1 cellular context compared by ENCODE assay signal in the genomic region with DNA sequence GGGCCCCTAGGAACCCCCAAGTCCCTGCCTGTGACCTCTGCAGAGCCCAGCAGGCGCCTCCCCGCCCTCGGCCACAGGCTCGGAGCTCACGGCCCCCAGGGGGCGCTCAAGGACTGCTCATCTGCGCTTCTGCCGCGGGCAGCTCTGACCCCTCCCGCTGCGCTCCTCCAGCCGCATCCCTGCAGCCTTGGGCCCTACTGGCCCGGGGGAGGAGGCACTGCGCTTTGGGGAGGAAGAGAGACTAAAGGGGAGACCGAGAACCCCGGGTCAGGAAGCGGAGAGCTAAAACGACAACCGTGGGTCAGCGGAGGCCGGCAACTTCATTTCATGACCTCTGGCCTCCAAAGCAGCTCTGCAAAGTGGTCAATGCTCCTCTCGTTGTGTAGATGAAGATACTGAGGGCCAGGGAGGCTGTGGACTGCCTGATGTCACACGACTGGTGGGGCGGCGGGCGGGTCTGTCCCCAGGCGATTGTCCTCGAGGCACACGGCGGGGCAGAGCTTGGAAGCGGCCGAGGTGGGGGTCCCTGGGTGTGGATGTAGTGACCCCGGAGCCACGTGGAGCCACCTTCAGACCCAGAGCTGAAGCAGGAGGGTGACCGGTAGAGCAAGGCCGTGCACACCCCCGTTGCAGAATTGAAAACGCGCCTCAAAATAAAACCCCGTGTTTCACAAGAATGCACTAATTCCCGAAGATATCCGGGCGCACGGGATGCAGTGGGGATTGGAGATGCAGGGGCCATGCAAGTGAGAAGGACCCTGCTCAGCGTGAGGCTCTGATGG.
TF ChIP-seq lines count a peak whose summit lies in the region.

No MANE protein-coding gene starts in this region.

TF ChIP-seq in GM23338, 12 proteins besides CTCF, POLR2A, EP300 and RAD21:
- TF ChIP-seq, protein P1, sequence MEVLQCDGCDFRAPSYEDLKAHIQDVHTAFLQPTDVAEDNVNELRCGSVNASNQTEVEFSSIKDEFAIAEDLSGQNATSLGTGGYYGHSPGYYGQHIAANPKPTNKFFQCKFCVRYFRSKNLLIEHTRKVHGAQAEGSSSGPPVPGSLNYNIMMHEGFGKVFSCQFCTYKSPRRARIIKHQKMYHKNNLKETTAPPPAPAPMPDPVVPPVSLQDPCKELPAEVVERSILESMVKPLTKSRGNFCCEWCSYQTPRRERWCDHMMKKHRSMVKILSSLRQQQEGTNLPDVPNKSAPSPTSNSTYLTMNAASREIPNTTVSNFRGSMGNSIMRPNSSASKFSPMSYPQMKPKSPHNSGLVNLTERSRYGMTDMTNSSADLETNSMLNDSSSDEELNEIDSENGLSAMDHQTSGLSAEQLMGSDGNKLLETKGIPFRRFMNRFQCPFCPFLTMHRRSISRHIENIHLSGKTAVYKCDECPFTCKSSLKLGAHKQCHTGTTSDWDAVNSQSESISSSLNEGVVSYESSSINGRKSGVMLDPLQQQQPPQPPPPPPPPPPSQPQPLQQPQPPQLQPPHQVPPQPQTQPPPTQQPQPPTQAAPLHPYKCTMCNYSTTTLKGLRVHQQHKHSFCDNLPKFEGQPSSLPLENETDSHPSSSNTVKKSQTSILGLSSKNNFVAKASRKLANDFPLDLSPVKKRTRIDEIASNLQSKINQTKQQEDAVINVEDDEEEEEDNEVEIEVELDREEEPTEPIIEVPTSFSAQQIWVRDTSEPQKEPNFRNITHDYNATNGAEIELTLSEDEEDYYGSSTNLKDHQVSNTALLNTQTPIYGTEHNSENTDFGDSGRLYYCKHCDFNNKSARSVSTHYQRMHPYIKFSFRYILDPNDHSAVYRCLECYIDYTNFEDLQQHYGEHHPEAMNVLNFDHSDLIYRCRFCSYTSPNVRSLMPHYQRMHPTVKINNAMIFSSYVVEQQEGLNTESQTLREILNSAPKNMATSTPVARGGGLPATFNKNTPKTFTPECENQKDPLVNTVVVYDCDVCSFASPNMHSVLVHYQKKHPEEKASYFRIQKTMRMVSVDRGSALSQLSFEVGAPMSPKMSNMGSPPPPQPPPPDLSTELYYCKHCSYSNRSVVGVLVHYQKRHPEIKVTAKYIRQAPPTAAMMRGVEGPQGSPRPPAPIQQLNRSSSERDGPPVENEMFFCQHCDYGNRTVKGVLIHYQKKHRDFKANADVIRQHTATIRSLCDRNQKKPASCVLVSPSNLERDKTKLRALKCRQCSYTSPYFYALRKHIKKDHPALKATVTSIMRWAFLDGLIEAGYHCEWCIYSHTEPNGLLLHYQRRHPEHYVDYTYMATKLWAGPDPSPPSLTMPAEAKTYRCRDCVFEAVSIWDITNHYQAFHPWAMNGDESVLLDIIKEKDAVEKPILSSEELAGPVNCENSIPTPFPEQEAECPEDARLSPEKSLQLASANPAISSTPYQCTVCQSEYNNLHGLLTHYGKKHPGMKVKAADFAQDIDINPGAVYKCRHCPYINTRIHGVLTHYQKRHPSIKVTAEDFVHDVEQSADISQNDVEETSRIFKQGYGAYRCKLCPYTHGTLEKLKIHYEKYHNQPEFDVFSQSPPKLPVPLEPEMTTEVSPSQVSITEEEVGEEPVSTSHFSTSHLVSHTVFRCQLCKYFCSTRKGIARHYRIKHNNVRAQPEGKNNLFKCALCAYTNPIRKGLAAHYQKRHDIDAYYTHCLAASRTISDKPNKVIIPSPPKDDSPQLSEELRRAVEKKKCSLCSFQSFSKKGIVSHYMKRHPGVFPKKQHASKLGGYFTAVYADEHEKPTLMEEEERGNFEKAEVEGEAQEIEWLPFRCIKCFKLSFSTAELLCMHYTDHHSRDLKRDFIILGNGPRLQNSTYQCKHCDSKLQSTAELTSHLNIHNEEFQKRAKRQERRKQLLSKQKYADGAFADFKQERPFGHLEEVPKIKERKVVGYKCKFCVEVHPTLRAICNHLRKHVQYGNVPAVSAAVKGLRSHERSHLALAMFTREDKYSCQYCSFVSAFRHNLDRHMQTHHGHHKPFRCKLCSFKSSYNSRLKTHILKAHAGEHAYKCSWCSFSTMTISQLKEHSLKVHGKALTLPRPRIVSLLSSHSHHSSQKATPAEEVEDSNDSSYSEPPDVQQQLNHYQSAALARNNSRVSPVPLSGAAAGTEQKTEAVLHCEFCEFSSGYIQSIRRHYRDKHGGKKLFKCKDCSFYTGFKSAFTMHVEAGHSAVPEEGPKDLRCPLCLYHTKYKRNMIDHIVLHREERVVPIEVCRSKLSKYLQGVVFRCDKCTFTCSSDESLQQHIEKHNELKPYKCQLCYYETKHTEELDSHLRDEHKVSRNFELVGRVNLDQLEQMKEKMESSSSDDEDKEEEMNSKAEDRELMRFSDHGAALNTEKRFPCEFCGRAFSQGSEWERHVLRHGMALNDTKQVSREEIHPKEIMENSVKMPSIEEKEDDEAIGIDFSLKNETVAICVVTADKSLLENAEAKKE (CRISPR knock-in tag; IDR thresholded peaks at IDR 0.05) = no peak
- no peak for TF ChIP-seq EZH2 (IDR thresholded peaks at IDR 0.05; ENCODE audit: low read depth, unreplicated experiment)
- no peak for TF ChIP-seq ZNF114 (CRISPR knock-in tag; IDR thresholded peaks at IDR 0.05)
- TF ChIP-seq, protein P2, sequence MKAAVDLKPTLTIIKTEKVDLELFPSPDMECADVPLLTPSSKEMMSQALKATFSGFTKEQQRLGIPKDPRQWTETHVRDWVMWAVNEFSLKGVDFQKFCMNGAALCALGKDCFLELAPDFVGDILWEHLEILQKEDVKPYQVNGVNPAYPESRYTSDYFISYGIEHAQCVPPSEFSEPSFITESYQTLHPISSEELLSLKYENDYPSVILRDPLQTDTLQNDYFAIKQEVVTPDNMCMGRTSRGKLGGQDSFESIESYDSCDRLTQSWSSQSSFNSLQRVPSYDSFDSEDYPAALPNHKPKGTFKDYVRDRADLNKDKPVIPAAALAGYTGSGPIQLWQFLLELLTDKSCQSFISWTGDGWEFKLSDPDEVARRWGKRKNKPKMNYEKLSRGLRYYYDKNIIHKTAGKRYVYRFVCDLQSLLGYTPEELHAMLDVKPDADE (IDR thresholded peaks at IDR 0.05) = no peak
- no peak for TF ChIP-seq NANOG (IDR thresholded peaks at IDR 0.05; ENCODE audit: borderline replicate concordance)
- TF ChIP-seq POLR2AphosphoS5 (IDR thresholded peaks at IDR 0.05; ENCODE audit: low read depth) = no peak
- no peak for TF ChIP-seq EZH2phosphoT487 (IDR thresholded peaks at IDR 0.05; ENCODE audit: unreplicated experiment)
- TF ChIP-seq ZNF331 (CRISPR knock-in tag; IDR thresholded peaks at IDR 0.05; ENCODE audit: low read depth) = no peak
- TF ChIP-seq CREB1 (CRISPR knock-in tag; IDR thresholded peaks at IDR 0.05; ENCODE audit: low read depth) = no peak
- TF ChIP-seq STAT1 (IDR thresholded peaks at IDR 0.05; ENCODE audit: unreplicated experiment) = no peak
